ENCODE assay signal across 15 cellular contexts in the genomic region with DNA sequence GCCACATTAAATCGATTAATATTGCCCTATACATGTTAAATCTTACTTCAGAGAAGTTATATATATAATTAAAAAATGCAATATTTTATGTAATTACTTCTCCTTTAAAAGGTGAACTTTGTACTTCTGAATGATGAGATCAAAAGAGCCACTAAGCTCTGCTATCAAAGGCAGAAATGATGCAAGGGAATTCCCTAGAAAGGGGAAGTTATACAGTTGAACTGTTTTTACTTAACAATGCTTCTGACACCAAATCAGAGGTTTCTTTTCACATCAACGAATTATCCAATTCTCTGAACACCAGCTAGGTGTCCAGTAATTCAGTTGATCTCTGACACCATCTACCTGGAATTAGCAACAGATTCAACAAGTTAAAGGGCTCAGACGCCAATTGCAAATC.
"Had no signal": no experiment of that assay in that cellular context is flagged by ENCODE, and none has a peak within 500 bp of the region (broad histone marks: within the 10 kb centered on the region; RNA-seq: fewer than 3 reads in every experiment).

No MANE protein-coding gene starts in this region.

- ATAC-seq: heart right ventricle, lower lobe of right lung, natural killer cell, WTC11 had no signal

- H3K4me1 ChIP-seq: ascending aorta, heart right ventricle, lower lobe of right lung had no signal

- DNase-seq: activated T-cell treated with anti-CD3 and anti-CD28 coated beads, Interleukin-2, amount 50 U/mL, for 1 hour; brain microvascular endothelial cell; caudate nucleus; effector CD4-positive, alpha-beta T cell; heart right ventricle; kidney; lower lobe of right lung; natural killer cell; retina; stimulated activated CD4-positive, alpha-beta T cell treated with anti-CD3 and anti-CD28 coated beads, Interleukin-2, amount 100 ng/mL, for 48 hours; stimulated activated naive CD4-positive, alpha-beta T cell treated with Interleukin-2 at 50 U/mL for 16 hours had no signal

- H3K4me3 ChIP-seq: ascending aorta, heart right ventricle, lower lobe of right lung, thoracic aorta had no signal

- H3K9me3 ChIP-seq: ascending aorta, heart right ventricle, lower lobe of right lung, thoracic aorta had no signal

- FAIRE-seq: endometrium, kidney had no signal

- H3K36me3 ChIP-seq: ascending aorta, brain microvascular endothelial cell, heart right ventricle, lower lobe of right lung, thoracic aorta had no signal

- H3K27ac ChIP-seq: ascending aorta, brain microvascular endothelial cell, heart right ventricle, lower lobe of right lung, thoracic aorta had no signal

- H3K27me3 ChIP-seq: ascending aorta, brain microvascular endothelial cell had no signal
